Comparison of ENCODE assay signal across 9 cellular contexts in the genomic region with DNA sequence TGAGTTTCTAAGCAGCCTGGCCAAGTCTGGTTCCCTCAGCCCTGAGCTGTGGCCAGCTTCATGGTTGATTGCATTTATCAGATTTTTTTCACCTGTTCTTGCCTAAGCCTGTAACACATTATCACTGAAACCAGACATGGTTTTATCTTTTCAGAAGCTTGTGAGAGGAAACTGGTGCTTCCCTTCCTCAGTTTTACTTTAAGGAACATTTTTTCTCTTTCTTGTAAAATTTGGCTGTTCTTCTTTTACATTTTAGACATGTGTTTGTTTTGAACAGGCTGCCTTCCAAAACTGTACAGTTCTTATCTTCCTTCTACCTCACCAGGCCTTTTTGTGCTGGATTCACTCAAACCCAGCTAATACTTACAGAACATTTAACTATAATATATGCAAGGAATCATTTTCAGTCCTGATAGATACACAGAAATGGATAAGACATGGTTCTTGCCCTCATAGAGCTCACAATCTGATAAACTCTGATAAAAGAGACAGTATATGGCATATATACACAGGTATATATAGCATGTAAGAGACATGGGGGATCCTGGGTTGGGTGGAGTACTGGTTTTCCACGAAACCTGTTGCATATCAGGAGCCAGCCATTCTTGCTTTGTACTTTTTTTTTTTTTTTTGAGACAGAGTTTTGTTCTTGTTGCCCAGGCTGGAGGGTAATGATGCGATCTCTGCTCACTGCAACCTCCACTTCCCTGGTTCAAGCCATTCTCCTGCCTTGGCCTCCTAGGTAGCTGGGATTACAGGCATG. TPM values are rescaled to one million over a fixed set of nuclear protein-coding genes. Genes with fewer than 3 reads are reported as not detected.
DNase-seq lines count a peak whose midpoint lies in the region; ATAC-seq and TF ChIP-seq lines count a peak whose summit lies in the region.
"Had no signal": no experiment of that assay in that cellular context is flagged by ENCODE, and none has a peak within 500 bp of the region (broad histone marks: within the 10 kb centered on the region; RNA-seq: fewer than 3 reads in every experiment).

No MANE protein-coding gene starts in this region.

- no peaks in the 10 kb centered on the region for H3K36me3 ChIP-seq in heart left ventricle
- H3K36me3 ChIP-seq in transverse colon, result no peaks in the 10 kb centered on the region
- H3K36me3 ChIP-seq in testis (ENCODE audit: low read depth, missing control alignments), result no peaks in the 10 kb centered on the region
- H3K36me3 ChIP-seq: SJCRH30 had no signal

- TF ChIP-seq EP300 in transverse colon (IDR thresholded peaks at IDR 0.05; ENCODE audit: low read depth), result no peak

- H3K4me1 ChIP-seq in heart left ventricle (peaks cover 0 to 75% (median 55%) of the 10 kb centered on the region in 12 donors), transverse colon (peaks cover 10 to 35% (median 16%) of the 10 kb centered on the region in 4 donors), testis (peaks cover 29% of the 10 kb centered on the region)

- in situ Hi-C loops in transverse colon (cut with MboI; ENCODE audit: low pct_ligation_motif_present in 1 of 4, low pct_unique_long_range_greater_than_20kb in 1 of 4, low sequenced_read_pairs in 3 of 4), result no loop called here

- H3K9me3 ChIP-seq in heart left ventricle (peaks cover 0 to 6% (median 2%) of the 10 kb centered on the region in 12 donors), transverse colon (peaks cover 0 to under 1% of the 10 kb centered on the region in 2 donors), testis (no peaks in the 10 kb centered on the region)
- H3K9me3 ChIP-seq: SJCRH30 had no signal

- H3K27me3 ChIP-seq in heart left ventricle (no peaks in the 10 kb centered on the region), transverse colon (no peaks in the 10 kb centered on the region), testis (no peaks in the 10 kb centered on the region)
- H3K27me3 ChIP-seq: SJCRH30 had no signal

- H3K27ac ChIP-seq in heart left ventricle (peak overlapping the region; percentile 7 to 91 (median 67)), transverse colon (peak overlapping the region; percentile 12 to 71 (median 56)), testis (peak overlapping the region in 1 of 2 donors; percentile 15)
- H3K27ac ChIP-seq: SJCRH30 had no signal

- intact Hi-C loops in heart left ventricle (cut with DNase I), result loop anchor here in 4 of 10 donors (5.0 to 10.0 kb wide), 4 partner anchors 36 to 64 kb away; no protein-coding TSS in a partner anchor
- intact Hi-C loops in Right ventricle myocardium inferior (cut with DNase I), result no loop called here
- intact Hi-C loops in transverse colon (cut with DNase I; ENCODE audit: low total_unique reads), result no loop called here
- intact Hi-C loops in testis (cut with DNase I; ENCODE audit: low total_unique reads), result no loop called here

- TF ChIP-seq POLR2A in heart left ventricle (IDR thresholded peaks at IDR 0.05) (no peak), transverse colon (IDR thresholded peaks at IDR 0.05) (no peak), testis (IDR thresholded peaks at IDR 0.05) (no peak)

- ATAC-seq in heart left ventricle (peak in 3 of 4 donors; percentile 5 to 11 (median 10)), Right ventricle myocardium inferior (no peak), HG03432 (IDR thresholded peaks at IDR 0.05; ENCODE audit: unreplicated experiment) (peak; percentile 83)

- WGBS in heart left ventricle, 4 donors, result 86 to 90% (median 87%) methylated on average over 2 of the region's 2 CpGs
- 89 to 95% methylated on average over 2 of the region's 2 CpGs for WGBS in transverse colon (ENCODE audit: low coverage in 1 of 2), 2 donors
- 79 to 89% methylated on average over 2 of the region's 2 CpGs for WGBS in testis, 2 donors

- H3K4me3 ChIP-seq in heart left ventricle (no peak overlapping the region), transverse colon (no peak overlapping the region), testis (no peak overlapping the region)
- H3K4me3 ChIP-seq: SJCRH30 had no signal

- DNase-seq in heart left ventricle (no peak), Right ventricle myocardium inferior (ENCODE audit: missing footprints) (no peak), dermis blood vessel endothelial cell (peak; percentile 31), transverse colon (no peak), testis (no peak), NCI-H526 treated with DMSO at 0.1 percent for 48 hours (lab: John Stamatoyannopoulos, UW) (no peak), NCI-H524 (lab: John Stamatoyannopoulos, UW) (no peak)

- TF ChIP-seq CTCF in heart left ventricle (IDR thresholded peaks at IDR 0.05), result no peak
- no peak for TF ChIP-seq CTCF in transverse colon (IDR thresholded peaks at IDR 0.05)
- TF ChIP-seq CTCF in testis (IDR thresholded peaks at IDR 0.05), result no peak

RNA-seq across cellular contexts. Expression of a gene that starts 44.5 kb away (rescaled TPM):
- total RNA-seq in heart left ventricle (10 to 100 TPM; 20.5 to 43.3 (median 23.9) TPM), Right ventricle myocardium inferior (27.2 TPM), dermis blood vessel endothelial cell (29.9 and 35.7 TPM in 2 replicates), transverse colon (10 to 100 TPM; 28.5 to 58.4 (median 40.4) TPM), testis (10 to 100 TPM; 90.4 to 93.0 TPM)
- polyA plus RNA-seq in heart left ventricle (10 to 100 TPM; 12.8 to 20.3 TPM), testis (ENCODE audit: insufficient read depth, low read depth, low replicate concordance) (51.8 TPM)

RNA-seq across cellular contexts. Expression of a gene that starts 58.4 kb away (rescaled TPM):
- total RNA-seq in heart left ventricle, result 10 to 100 TPM; 22.8 to 52.2 (median 40.7) TPM
- 10 to 100 TPM; 16.0 to 17.4 TPM for polyA plus RNA-seq in heart left ventricle
- total RNA-seq in Right ventricle myocardium inferior, result 47.8 TPM
- 10.3 and 16.3 TPM in 2 replicates for total RNA-seq in dermis blood vessel endothelial cell
- total RNA-seq in transverse colon, result 100 to 1,000 TPM in 1 of 4 donors, 10 to 100 TPM in 3; 29.1 to 112 (median 42.6) TPM
- total RNA-seq in testis, result 10 to 100 TPM; 55.0 to 73.8 TPM
- 47.6 TPM for polyA plus RNA-seq in testis (ENCODE audit: insufficient read depth, low read depth, low replicate concordance)
